23 cellular contexts compared by ENCODE assay signal in genomic region chr1:221408117-221408516, GRCh38.
DNase-seq lines count a peak whose midpoint lies in the region; ATAC-seq, FAIRE-seq and TF ChIP-seq lines count a peak whose summit lies in the region.
"Had no signal": no experiment of that assay in that cellular context is flagged by ENCODE, and none has a peak within 500 bp of the region (broad histone marks: within the 10 kb centered on the region; RNA-seq: fewer than 3 reads in every experiment).

No MANE protein-coding gene starts in this region.

- no peak overlapping the region for H3K27ac ChIP-seq in H1 (ENCODE audit: low read depth, low read length)
- H3K27ac ChIP-seq in upper lobe of right lung = no peak overlapping the region
- H3K27ac ChIP-seq: C4-2B had no signal

- no peaks in the 10 kb centered on the region for H3K79me2 ChIP-seq in H1 (ENCODE audit: control insufficient read depth in 1 of 2, insufficient read depth in 2 of 2, low read length in 2 of 2)

- no peak for TF ChIP-seq RAD21 in H1 (IDR thresholded peaks at IDR 0.05 in 1 of 2, conservative IDR thresholded peaks at IDR 0.05 in 1 of 2; ENCODE audit: low read depth in 2 of 2, low read length in 2 of 2)

- no peaks in the 10 kb centered on the region for H3K79me1 ChIP-seq in H1 (ENCODE audit: low read depth, low read length)

- H3K4me3 ChIP-seq in H7 (ENCODE audit: insufficient read depth, low read depth, low read length) (no peak overlapping the region), H1 (ENCODE audit: extremely low read depth in 1 of 4, insufficient read depth in 2 of 4, low read depth in 3 of 4, low read length in 4 of 4) (no peak overlapping the region), upper lobe of right lung (no peak overlapping the region)
- H3K4me3 ChIP-seq: HAP-1, K562 had no signal

- H2BK120ac ChIP-seq in H1 (replicated peaks; ENCODE audit: low read depth, low read length) = no peak overlapping the region

- no peak for ATAC-seq in upper lobe of right lung
- ATAC-seq: K562 had no signal

- H3K4me2 ChIP-seq in H1 (ENCODE audit: insufficient read depth in 1 of 2, low read depth in 2 of 2, low read length in 2 of 2) = no peak overlapping the region

- no peak overlapping the region for H2BK12ac ChIP-seq in H1 (ENCODE audit: low read depth, low read length)

- no peak overlapping the region for H4K8ac ChIP-seq in H1 (ENCODE audit: extremely low read depth, insufficient read depth, low read length)

- no peak for TF ChIP-seq POLR2A in H1 (IDR thresholded peaks at IDR 0.05; ENCODE audit: control extremely low read depth in 1 of 2, low read depth in 2 of 2, low read length in 2 of 2)

- TF ChIP-seq CTCF in D721Med (IDR thresholded peaks at IDR 0.05; ENCODE audit: insufficient read depth, missing control alignments) = no peak
- no peak for TF ChIP-seq CTCF in H1 (IDR thresholded peaks at IDR 0.05; ENCODE audit: control extremely low read depth in 1 of 3, insufficient read depth in 1 of 3, low read depth in 1 of 3, low read length in 3 of 3)
- TF ChIP-seq CTCF in upper lobe of right lung (IDR thresholded peaks at IDR 0.05) = no peak

- TF ChIP-seq EP300 in H1 (IDR thresholded peaks at IDR 0.05; ENCODE audit: borderline replicate concordance in 1 of 2, low read depth in 2 of 2, low read length in 2 of 2) = no peak

- POLR2A ChIA-PET in H1 (lab: Charles Lee; ENCODE audit: partially characterized antibody) = no interaction called here

- H3K4me1 ChIP-seq in H1 (replicated peaks in 1 of 4; ENCODE audit: control insufficient read depth in 3 of 4, insufficient read depth in 4 of 4, low read length in 3 of 4) (peaks cover 0 to 6% (median 0%) of the 10 kb centered on the region in 4 experiments; a peak in 3 of 7 replicates), upper lobe of right lung (no peaks in the 10 kb centered on the region)
- H3K4me1 ChIP-seq: Caco-2, HAP-1 had no signal

- no peak overlapping the region for H2BK20ac ChIP-seq in H1 (ENCODE audit: low read length)

- FAIRE-seq in D721Med (lab: Jason Lieb, UNC) = peak; percentile 38
- peak; percentile 50 for FAIRE-seq in H1 (lab: Jason Lieb, UNC)
- FAIRE-seq: A204.1, GM12892, GM18507, HTR-8/SVneo, K562 had no signal

- no peak overlapping the region for H2BK15ac ChIP-seq in H1 (ENCODE audit: low read length)

- no peak overlapping the region for H3K4ac ChIP-seq in H1 (replicated peaks; ENCODE audit: insufficient read length, low read depth, low read length)

- CTCF ChIA-PET in H1 (lab: Charles Lee; ENCODE audit: partially characterized antibody) = no interaction called here

- no peak overlapping the region for H2BK5ac ChIP-seq in H1 (ENCODE audit: low read depth, low read length)

- no peaks in the 10 kb centered on the region for H4K20me1 ChIP-seq in H1 (replicated peaks in 1 of 2; ENCODE audit: control insufficient read depth in 1 of 2, insufficient read depth in 2 of 2, low read length in 2 of 2)

- H3K14ac ChIP-seq in H1 (ENCODE audit: insufficient read length) = no peak overlapping the region

- H3K9me3 ChIP-seq in H1 (ENCODE audit: insufficient read depth in 2 of 2, low read depth in 1 of 2, low read length in 1 of 2) = no peaks in the 10 kb centered on the region
- no peaks in the 10 kb centered on the region for H3K9me3 ChIP-seq in upper lobe of right lung
- H3K9me3 ChIP-seq: Caco-2, HAP-1 had no signal

- no peak overlapping the region for H3K23ac ChIP-seq in H1 (ENCODE audit: insufficient read length)

- no peak overlapping the region for H4K91ac ChIP-seq in H1 (replicated peaks; ENCODE audit: insufficient read length, low read length)

- no peaks in the 10 kb centered on the region for H3K23me2 ChIP-seq in H1 (ENCODE audit: low read depth, low read length)

- no peak overlapping the region for H3K9ac ChIP-seq in H1 (replicated peaks in 1 of 4; ENCODE audit: extremely low read depth in 1 of 4, low read depth in 3 of 4, low read length in 3 of 4)

- no peak overlapping the region for H2AFZ ChIP-seq in H1 (ENCODE audit: low read length)

- intact Hi-C loops in upper lobe of right lung (cut with DNase I) = no loop called here

- WGBS in H1 (ENCODE audit: extremely low coverage in 1 of 2, insufficient coverage in 1 of 2, insufficient read length in 1 of 2, insufficient replicate concordance in 2 of 2, low coverage in 1 of 2, low lambda C conversion rate in 2 of 2, missing lambda C conversion rate in 1 of 2), 2 experiments = 65% methylated on average over 3 of the region's 3 CpGs; no CpG with 5 or more reads in 1 of the 2 experiments

- H4K5ac ChIP-seq in H1 (ENCODE audit: insufficient read length, low read depth, low read length) = no peak overlapping the region

- no peak overlapping the region for H2AK5ac ChIP-seq in H1 (ENCODE audit: low read depth, low read length)

- H3K27me3 ChIP-seq in H7 (ENCODE audit: control insufficient read depth, insufficient read depth, low read length) (no peaks in the 10 kb centered on the region), H1 (replicated peaks in 1 of 4; ENCODE audit: control insufficient read depth in 3 of 4, extremely low read depth in 1 of 4, insufficient read depth in 3 of 4, low read length in 3 of 4) (no peaks in the 10 kb centered on the region), upper lobe of right lung (no peaks in the 10 kb centered on the region)

- no peak overlapping the region for H3K18ac ChIP-seq in H1 (ENCODE audit: extremely low read depth, low read length)

- DNase-seq in D721Med (ENCODE audit: insufficient read length, low spot score) = no peak
- peak; percentile 8 for DNase-seq in H7
- no peak for DNase-seq in H1 (ENCODE audit: low read depth in 1 of 2, low spot score in 2 of 2)
- DNase-seq in iPS-NIHi7 (ENCODE audit: extremely low spot score) = peak; percentile 36
- no peak for DNase-seq in NCI-H2029 treated with DMSO at 0.1 percent for 48 hours (lab: John Stamatoyannopoulos, UW)
- no peak for DNase-seq in middle frontal gyrus (ENCODE audit: extremely low spot score, low spot score)
- DNase-seq in hippocampal formation (lab: John Stamatoyannopoulos, UW) = no peak
- no peak for DNase-seq in upper lobe of right lung
- DNase-seq: AML-193; Caco-2; CD4-positive, alpha-beta T cell; DMS153; DMS79; GDM1; GOT3; IMR-90 had no signal

- H3K36me3 ChIP-seq in H7 (replicated peaks; ENCODE audit: control insufficient read depth, insufficient read depth, low read length) (no peaks in the 10 kb centered on the region), H1 (ENCODE audit: control insufficient read depth in 2 of 4, insufficient read depth in 4 of 4, low read length in 3 of 4) (no peaks in the 10 kb centered on the region), upper lobe of right lung (no peaks in the 10 kb centered on the region)
- H3K36me3 ChIP-seq: HAP-1 had no signal

- no peak overlapping the region for H3K56ac ChIP-seq in H1 (replicated peaks; ENCODE audit: insufficient read length, low read depth, low read length)

TF ChIP-seq in H1, 55 proteins besides CTCF, POLR2A, EP300 and RAD21:
- TF ChIP-seq SIRT6 (IDR thresholded peaks at IDR 0.05; ENCODE audit: low read length) = no peak
- no peak for TF ChIP-seq YY1 (IDR thresholded peaks at IDR 0.05; ENCODE audit: low read depth, low read length)
- no peak for TF ChIP-seq CHD2 (IDR thresholded peaks at IDR 0.05; ENCODE audit: low read length)
- TF ChIP-seq MAX (IDR thresholded peaks at IDR 0.05) = peak; percentile 53
- TF ChIP-seq BRCA1 (IDR thresholded peaks at IDR 0.05; ENCODE audit: low read depth, low read length) = no peak
- peak; percentile 87 for TF ChIP-seq E2F6 (IDR thresholded peaks at IDR 0.05)
- TF ChIP-seq TEAD4 (IDR thresholded peaks at IDR 0.05; ENCODE audit: low read depth, low read length) = peak; percentile 18; the same call in 1 of the 2 replicates

Comparison
In these comparisons a context has a peak if more than half of its experiments do, and no peak if none do; other contexts are left out.
1. DNase-seq: peak in H7 (single experiment) and iPS-NIHi7 (single experiment); none in D721Med (single experiment), H1 (0 of 2), NCI-H2029 treated with DMSO at 0.1 percent for 48 hours (single experiment), middle frontal gyrus (single experiment), hippocampal formation (0 of 2) and upper lobe of right lung (single experiment).